Comparison of ENCODE assay signal across 1 cellular context in the genomic region with DNA sequence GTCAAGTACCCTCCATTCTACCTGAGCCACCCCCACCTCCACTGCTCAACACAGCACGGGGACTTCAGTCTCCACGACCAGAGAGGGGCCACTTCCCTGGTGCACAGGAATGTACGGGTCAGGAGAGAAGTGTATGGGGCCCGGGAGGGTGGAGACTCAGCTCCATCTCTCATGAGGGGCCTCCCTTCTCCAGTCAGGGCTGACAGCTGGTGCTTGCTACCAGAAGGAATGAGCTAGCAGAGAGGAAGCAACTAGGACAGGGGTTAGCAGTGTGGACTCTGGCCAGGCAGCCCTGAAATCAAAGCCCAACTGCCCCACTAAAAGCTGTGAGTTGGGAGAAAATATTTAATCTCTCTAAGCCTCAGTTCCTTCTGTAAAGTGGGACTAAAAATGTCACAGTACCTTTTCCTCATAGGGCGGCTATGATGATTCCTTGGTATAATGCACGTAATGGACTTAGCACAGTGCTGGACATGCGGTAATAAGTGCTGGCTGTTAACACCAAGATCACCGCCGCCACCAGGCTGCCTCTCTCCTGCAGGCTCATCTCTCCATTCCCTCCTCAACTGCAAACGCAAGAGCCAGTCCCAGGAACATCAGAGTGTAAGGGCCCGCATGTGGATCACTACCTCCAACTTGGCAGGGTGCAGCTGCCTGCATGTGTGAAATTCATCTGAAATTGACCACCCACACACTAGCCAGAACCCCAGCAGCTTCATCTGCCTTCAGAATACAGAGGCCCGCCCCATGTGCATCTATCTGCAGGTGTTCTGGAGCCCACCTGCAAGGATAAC.
TF ChIP-seq lines count a peak whose summit lies in the region.

No MANE protein-coding gene starts in this region.

TF ChIP-seq in HepG2, 621 proteins besides CTCF, POLR2A, EP300 and RAD21 (continued from another document and continues in another):
- TF ChIP-seq, protein P1, sequence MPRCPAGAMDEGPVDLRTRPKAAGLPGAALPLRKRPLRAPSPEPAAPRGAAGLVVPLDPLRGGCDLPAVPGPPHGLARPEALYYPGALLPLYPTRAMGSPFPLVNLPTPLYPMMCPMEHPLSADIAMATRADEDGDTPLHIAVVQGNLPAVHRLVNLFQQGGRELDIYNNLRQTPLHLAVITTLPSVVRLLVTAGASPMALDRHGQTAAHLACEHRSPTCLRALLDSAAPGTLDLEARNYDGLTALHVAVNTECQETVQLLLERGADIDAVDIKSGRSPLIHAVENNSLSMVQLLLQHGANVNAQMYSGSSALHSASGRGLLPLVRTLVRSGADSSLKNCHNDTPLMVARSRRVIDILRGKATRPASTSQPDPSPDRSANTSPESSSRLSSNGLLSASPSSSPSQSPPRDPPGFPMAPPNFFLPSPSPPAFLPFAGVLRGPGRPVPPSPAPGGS (CRISPR knock-in tag; IDR thresholded peaks at IDR 0.05) = no peak
- TF ChIP-seq PHF21A (CRISPR knock-in tag; IDR thresholded peaks at IDR 0.05) (peak; percentile 59), CHD2 (IDR thresholded peaks at IDR 0.05; ENCODE audit: low read depth, low read length) (no peak), HNF4A (CRISPR knock-in tag; IDR thresholded peaks at IDR 0.05) (peak; percentile 73), SMYD3 (CRISPR knock-in tag; IDR thresholded peaks at IDR 0.05) (no peak), ZNF563 (CRISPR knock-in tag; IDR thresholded peaks at IDR 0.05) (no peak), ZNF749 (CRISPR knock-in tag; IDR thresholded peaks at IDR 0.05; ENCODE audit: borderline replicate concordance) (no peak), ZKSCAN8 (CRISPR knock-in tag; IDR thresholded peaks at IDR 0.05; ENCODE audit: borderline replicate concordance) (no peak), HMG20A (CRISPR knock-in tag; IDR thresholded peaks at IDR 0.05; ENCODE audit: borderline replicate concordance) (no peak), TAF15 (IDR thresholded peaks at IDR 0.05; ENCODE audit: low read depth, low read length, poor library complexity, severe bottlenecking) (no peak), SAP130 (CRISPR knock-in tag; IDR thresholded peaks at IDR 0.05; ENCODE audit: low read depth) (peak; percentile 50), AKAP8 (CRISPR knock-in tag; IDR thresholded peaks at IDR 0.05) (peak; percentile 60; the same call in 1 of the 2 replicates), PHF20 (CRISPR knock-in tag; IDR thresholded peaks at IDR 0.05) (no peak), POLR2G (IDR thresholded peaks at IDR 0.05; ENCODE audit: low read depth, low read length) (no peak), TEAD2 (CRISPR knock-in tag; IDR thresholded peaks at IDR 0.05) (no peak), ZNF768 (CRISPR knock-in tag; IDR thresholded peaks at IDR 0.05) (peak; percentile 60), ZNF30 (CRISPR knock-in tag; IDR thresholded peaks at IDR 0.05) (no peak), FOXA1 (IDR thresholded peaks at IDR 0.05) (no peak), FOXA1 (CRISPR knock-in tag; IDR thresholded peaks at IDR 0.05) (no peak), GATA4 (IDR thresholded peaks at IDR 0.05; ENCODE audit: borderline replicate concordance, low read depth) (no peak), HNRNPK (IDR thresholded peaks at IDR 0.05; ENCODE audit: low read depth, low read length, poor library complexity, severe bottlenecking) (no peak), SP4 (CRISPR knock-in tag; IDR thresholded peaks at IDR 0.05) (no peak), ZNF382 (CRISPR knock-in tag; IDR thresholded peaks at IDR 0.05; ENCODE audit: borderline replicate concordance) (no peak), ZNF24 (IDR thresholded peaks at IDR 0.05) (no peak), LCORL (IDR thresholded peaks at IDR 0.05) (no peak), LCORL (CRISPR knock-in tag; IDR thresholded peaks at IDR 0.05) (peak; percentile 31; the same call in 1 of the 2 replicates), GTF3A (CRISPR knock-in tag; conservative IDR thresholded peaks at IDR 0.05) (no peak), SRSF4 (IDR thresholded peaks at IDR 0.05; ENCODE audit: low read depth, low read length, poor library complexity, severe bottlenecking) (no peak)
- TF ChIP-seq, protein P2, sequence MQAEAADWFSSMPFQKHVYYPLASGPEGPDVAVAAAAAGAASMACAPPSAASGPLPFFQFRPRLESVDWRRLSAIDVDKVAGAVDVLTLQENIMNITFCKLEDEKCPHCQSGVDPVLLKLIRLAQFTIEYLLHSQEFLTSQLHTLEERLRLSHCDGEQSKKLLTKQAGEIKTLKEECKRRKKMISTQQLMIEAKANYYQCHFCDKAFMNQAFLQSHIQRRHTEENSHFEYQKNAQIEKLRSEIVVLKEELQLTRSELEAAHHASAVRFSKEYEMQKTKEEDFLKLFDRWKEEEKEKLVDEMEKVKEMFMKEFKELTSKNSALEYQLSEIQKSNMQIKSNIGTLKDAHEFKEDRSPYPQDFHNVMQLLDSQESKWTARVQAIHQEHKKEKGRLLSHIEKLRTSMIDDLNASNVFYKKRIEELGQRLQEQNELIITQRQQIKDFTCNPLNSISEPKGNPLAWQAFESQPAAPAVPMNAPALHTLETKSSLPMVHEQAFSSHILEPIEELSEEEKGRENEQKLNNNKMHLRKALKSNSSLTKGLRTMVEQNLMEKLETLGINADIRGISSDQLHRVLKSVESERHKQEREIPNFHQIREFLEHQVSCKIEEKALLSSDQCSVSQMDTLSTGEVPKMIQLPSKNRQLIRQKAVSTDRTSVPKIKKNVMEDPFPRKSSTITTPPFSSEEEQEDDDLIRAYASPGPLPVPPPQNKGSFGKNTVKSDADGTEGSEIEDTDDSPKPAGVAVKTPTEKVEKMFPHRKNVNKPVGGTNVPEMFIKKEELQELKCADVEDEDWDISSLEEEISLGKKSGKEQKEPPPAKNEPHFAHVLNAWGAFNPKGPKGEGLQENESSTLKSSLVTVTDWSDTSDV (CRISPR knock-in tag; IDR thresholded peaks at IDR 0.05) = no peak
- TF ChIP-seq, protein P3, sequence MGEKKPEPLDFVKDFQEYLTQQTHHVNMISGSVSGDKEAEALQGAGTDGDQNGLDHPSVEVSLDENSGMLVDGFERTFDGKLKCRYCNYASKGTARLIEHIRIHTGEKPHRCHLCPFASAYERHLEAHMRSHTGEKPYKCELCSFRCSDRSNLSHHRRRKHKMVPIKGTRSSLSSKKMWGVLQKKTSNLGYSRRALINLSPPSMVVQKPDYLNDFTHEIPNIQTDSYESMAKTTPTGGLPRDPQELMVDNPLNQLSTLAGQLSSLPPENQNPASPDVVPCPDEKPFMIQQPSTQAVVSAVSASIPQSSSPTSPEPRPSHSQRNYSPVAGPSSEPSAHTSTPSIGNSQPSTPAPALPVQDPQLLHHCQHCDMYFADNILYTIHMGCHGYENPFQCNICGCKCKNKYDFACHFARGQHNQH (CRISPR knock-in tag; IDR thresholded peaks at IDR 0.05) = no peak
- TF ChIP-seq, protein P4, sequence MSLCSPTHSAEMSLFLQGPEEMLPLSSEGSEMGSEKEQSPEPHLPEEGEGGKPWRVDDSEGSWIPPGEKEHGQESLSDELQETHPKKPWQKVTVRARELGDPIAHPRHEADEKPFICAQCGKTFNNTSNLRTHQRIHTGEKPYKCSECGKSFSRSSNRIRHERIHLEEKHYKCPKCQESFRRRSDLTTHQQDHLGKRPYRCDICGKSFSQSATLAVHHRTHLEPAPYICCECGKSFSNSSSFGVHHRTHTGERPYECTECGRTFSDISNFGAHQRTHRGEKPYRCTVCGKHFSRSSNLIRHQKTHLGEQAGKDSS (CRISPR knock-in tag; IDR thresholded peaks at IDR 0.05; ENCODE audit: borderline replicate concordance, low read depth) = no peak
- TF ChIP-seq, protein P5, sequence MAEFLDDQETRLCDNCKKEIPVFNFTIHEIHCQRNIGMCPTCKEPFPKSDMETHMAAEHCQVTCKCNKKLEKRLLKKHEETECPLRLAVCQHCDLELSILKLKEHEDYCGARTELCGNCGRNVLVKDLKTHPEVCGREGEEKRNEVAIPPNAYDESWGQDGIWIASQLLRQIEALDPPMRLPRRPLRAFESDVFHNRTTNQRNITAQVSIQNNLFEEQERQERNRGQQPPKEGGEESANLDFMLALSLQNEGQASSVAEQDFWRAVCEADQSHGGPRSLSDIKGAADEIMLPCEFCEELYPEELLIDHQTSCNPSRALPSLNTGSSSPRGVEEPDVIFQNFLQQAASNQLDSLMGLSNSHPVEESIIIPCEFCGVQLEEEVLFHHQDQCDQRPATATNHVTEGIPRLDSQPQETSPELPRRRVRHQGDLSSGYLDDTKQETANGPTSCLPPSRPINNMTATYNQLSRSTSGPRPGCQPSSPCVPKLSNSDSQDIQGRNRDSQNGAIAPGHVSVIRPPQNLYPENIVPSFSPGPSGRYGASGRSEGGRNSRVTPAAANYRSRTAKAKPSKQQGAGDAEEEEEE (CRISPR knock-in tag; IDR thresholded peaks at IDR 0.05; ENCODE audit: borderline replicate concordance) = no peak
- TF ChIP-seq, protein P6, sequence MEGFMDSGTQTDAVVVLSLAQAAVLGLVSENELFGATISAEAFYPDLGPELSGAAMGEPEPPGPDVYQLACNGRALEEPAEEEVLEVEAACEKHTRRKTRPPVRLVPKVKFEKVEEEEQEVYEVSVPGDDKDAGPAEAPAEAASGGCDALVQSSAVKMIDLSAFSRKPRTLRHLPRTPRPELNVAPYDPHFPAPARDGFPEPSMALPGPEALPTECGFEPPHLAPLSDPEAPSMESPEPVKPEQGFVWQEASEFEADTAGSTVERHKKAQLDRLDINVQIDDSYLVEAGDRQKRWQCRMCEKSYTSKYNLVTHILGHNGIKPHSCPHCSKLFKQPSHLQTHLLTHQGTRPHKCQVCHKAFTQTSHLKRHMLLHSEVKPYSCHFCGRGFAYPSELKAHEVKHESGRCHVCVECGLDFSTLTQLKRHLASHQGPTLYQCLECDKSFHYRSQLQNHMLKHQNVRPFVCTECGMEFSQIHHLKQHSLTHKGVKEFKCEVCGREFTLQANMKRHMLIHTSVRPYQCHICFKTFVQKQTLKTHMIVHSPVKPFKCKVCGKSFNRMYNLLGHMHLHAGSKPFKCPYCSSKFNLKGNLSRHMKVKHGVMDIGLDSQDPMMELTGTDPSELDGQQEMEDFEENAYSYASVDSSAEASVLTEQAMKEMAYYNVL (CRISPR knock-in tag; IDR thresholded peaks at IDR 0.05; ENCODE audit: borderline replicate concordance) = no peak
- TF ChIP-seq, protein P7, sequence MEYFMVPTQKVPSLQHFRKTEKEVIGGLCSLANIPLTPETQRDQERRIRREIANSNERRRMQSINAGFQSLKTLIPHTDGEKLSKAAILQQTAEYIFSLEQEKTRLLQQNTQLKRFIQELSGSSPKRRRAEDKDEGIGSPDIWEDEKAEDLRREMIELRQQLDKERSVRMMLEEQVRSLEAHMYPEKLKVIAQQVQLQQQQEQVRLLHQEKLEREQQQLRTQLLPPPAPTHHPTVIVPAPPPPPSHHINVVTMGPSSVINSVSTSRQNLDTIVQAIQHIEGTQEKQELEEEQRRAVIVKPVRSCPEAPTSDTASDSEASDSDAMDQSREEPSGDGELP (IDR thresholded peaks at IDR 0.05; ENCODE audit: borderline replicate concordance, low read depth) = peak; percentile 58; the same call in 1 of the 2 replicates
- TF ChIP-seq, protein P8, sequence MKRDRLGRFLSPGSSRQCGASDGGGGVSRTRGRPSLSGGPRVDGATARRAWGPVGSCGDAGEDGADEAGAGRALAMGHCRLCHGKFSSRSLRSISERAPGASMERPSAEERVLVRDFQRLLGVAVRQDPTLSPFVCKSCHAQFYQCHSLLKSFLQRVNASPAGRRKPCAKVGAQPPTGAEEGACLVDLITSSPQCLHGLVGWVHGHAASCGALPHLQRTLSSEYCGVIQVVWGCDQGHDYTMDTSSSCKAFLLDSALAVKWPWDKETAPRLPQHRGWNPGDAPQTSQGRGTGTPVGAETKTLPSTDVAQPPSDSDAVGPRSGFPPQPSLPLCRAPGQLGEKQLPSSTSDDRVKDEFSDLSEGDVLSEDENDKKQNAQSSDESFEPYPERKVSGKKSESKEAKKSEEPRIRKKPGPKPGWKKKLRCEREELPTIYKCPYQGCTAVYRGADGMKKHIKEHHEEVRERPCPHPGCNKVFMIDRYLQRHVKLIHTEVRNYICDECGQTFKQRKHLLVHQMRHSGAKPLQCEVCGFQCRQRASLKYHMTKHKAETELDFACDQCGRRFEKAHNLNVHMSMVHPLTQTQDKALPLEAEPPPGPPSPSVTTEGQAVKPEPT (CRISPR knock-in tag; IDR thresholded peaks at IDR 0.05; ENCODE audit: low read depth) = no peak
- TF ChIP-seq, protein P9, sequence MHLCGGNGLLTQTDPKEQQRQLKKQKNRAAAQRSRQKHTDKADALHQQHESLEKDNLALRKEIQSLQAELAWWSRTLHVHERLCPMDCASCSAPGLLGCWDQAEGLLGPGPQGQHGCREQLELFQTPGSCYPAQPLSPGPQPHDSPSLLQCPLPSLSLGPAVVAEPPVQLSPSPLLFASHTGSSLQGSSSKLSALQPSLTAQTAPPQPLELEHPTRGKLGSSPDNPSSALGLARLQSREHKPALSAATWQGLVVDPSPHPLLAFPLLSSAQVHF (CRISPR knock-in tag; IDR thresholded peaks at IDR 0.05) = no peak
- TF ChIP-seq, protein P10, sequence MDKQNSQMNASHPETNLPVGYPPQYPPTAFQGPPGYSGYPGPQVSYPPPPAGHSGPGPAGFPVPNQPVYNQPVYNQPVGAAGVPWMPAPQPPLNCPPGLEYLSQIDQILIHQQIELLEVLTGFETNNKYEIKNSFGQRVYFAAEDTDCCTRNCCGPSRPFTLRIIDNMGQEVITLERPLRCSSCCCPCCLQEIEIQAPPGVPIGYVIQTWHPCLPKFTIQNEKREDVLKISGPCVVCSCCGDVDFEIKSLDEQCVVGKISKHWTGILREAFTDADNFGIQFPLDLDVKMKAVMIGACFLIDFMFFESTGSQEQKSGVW (CRISPR knock-in tag; IDR thresholded peaks at IDR 0.05; ENCODE audit: borderline replicate concordance) = no peak
- TF ChIP-seq, protein P11, sequence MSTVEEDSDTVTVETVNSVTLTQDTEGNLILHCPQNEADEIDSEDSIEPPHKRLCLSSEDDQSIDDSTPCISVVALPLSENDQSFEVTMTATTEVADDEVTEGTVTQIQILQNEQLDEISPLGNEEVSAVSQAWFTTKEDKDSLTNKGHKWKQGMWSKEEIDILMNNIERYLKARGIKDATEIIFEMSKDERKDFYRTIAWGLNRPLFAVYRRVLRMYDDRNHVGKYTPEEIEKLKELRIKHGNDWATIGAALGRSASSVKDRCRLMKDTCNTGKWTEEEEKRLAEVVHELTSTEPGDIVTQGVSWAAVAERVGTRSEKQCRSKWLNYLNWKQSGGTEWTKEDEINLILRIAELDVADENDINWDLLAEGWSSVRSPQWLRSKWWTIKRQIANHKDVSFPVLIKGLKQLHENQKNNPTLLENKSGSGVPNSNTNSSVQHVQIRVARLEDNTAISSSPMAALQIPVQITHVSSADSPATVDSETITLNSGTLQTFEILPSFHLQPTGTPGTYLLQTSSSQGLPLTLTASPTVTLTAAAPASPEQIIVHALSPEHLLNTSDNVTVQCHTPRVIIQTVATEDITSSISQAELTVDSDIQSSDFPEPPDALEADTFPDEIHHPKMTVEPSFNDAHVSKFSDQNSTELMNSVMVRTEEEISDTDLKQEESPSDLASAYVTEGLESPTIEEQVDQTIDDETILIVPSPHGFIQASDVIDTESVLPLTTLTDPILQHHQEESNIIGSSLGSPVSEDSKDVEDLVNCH (CRISPR knock-in tag; IDR thresholded peaks at IDR 0.05) = no peak
